In the genomic region with DNA sequence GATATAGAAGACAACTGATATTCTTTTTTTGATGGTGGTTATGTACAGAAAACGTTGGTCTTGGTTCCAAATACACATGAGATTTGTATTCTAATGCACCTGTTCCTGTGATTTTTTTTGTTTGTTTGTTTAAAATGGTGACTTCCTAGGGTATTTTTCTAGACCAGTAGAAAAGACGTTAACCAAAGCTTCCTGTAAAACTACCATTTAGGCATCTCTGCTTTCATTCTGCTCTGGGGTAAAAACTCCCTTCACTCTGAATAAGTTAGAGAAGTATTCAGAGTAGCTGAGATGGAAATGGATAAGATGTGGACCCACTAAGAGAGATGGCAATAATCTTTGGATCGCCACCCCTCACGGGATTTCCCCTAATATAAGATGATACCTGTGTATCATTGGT, we compare ENCODE assay signal across 29 cellular contexts.
DNase-seq lines count a peak whose midpoint lies in the region; ATAC-seq and TF ChIP-seq lines count a peak whose summit lies in the region.
"Had no signal": no experiment of that assay in that cellular context is flagged by ENCODE, and none has a peak within 500 bp of the region (broad histone marks: within the 10 kb centered on the region; RNA-seq: fewer than 3 reads in every experiment).

No MANE protein-coding gene starts in this region.

- no peak overlapping the region for H3K9ac ChIP-seq in neural progenitor cell

- no peak overlapping the region for H3K4me3 ChIP-seq in CD4-positive, CD25-positive, alpha-beta regulatory T cell (ENCODE audit: low read depth, low read length)
- H3K4me3 ChIP-seq in GM12865 (ENCODE audit: low read depth, low read length) (no peak overlapping the region), neural progenitor cell (no peak overlapping the region), tibial artery (no peak overlapping the region)
- H3K4me3 ChIP-seq: GM23338, MG63, mucosa of descending colon, suprapubic skin, uterus had no signal

- no peak for TF ChIP-seq CTCF in GM12865 (IDR thresholded peaks at IDR 0.05; ENCODE audit: insufficient read depth, low read depth, low read length, missing control alignments)
- no peak for TF ChIP-seq CTCF in neural progenitor cell (IDR thresholded peaks at IDR 0.05)
- no peak for TF ChIP-seq CTCF in tibial artery (IDR thresholded peaks at IDR 0.05)

- no peak overlapping the region for H3K4me2 ChIP-seq in neural progenitor cell
- H3K4me2 ChIP-seq: GM23338 had no signal

- H3K27me3 Mint-ChIP-seq in CD4-positive, CD25-positive, alpha-beta regulatory T cell, result no peaks in the 10 kb centered on the region
- H3K27me3 Mint-ChIP-seq in activated naive CD8-positive, alpha-beta T cell treated with anti-CD3 and anti-CD28 coated beads for 36 hours, result no peaks in the 10 kb centered on the region
- peaks cover 2% of the 10 kb centered on the region for H3K27me3 Mint-ChIP-seq in neural progenitor cell (ENCODE audit: insufficient read depth, low read depth)

- no peaks in the 10 kb centered on the region for H4K20me1 ChIP-seq in neural progenitor cell (ENCODE audit: low read depth)

- no peaks in the 10 kb centered on the region for H3K27me3 ChIP-seq in CD4-positive, CD25-positive, alpha-beta regulatory T cell (ENCODE audit: control insufficient read depth, insufficient read depth, low read length)
- H3K27me3 ChIP-seq in neural progenitor cell (no peaks in the 10 kb centered on the region), tibial artery (no peaks in the 10 kb centered on the region)
- H3K27me3 ChIP-seq: MG63, suprapubic skin, uterus had no signal

- no peaks in the 10 kb centered on the region for H3K36me3 ChIP-seq in CD4-positive, CD25-positive, alpha-beta regulatory T cell (ENCODE audit: control insufficient read depth, insufficient read depth, low read length)
- no peaks in the 10 kb centered on the region for H3K36me3 ChIP-seq in neural progenitor cell
- H3K36me3 ChIP-seq in tibial artery, result no peaks in the 10 kb centered on the region
- H3K36me3 ChIP-seq: MG63, suprapubic skin, uterus had no signal

- H3F3A ChIP-seq in neural progenitor cell (ENCODE audit: low read depth), result peaks cover 15% of the 10 kb centered on the region

- H3K27ac Mint-ChIP-seq in CD4-positive, CD25-positive, alpha-beta regulatory T cell, result peak overlapping the region; percentile 43 to 96 (median 62)
- peak overlapping the region; percentile 29 for H3K27ac Mint-ChIP-seq in activated naive CD8-positive, alpha-beta T cell treated with anti-CD3 and anti-CD28 coated beads for 36 hours
- H3K27ac Mint-ChIP-seq in neural progenitor cell, result peak overlapping the region; percentile 71
- H3K27ac Mint-ChIP-seq: GM23338, HFFc6 had no signal

- H3K9me3 ChIP-seq in CD4-positive, CD25-positive, alpha-beta regulatory T cell (ENCODE audit: control insufficient read depth in 2 of 2, low read length in 2 of 2), result no peaks in the 10 kb centered on the region
- H3K9me3 ChIP-seq in neural progenitor cell (ENCODE audit: low read depth), result no peaks in the 10 kb centered on the region
- H3K9me3 ChIP-seq in tibial artery, result no peaks in the 10 kb centered on the region
- H3K9me3 ChIP-seq: MG63, mucosa of descending colon, suprapubic skin, uterus had no signal

- ATAC-seq in CD4-positive, CD25-positive, alpha-beta regulatory T cell (ENCODE audit: low read depth in 2 of 2), result no peak
- no peak for ATAC-seq in HG02852 (IDR thresholded peaks at IDR 0.05; ENCODE audit: unreplicated experiment)
- ATAC-seq: activated CD4-positive, CD25-positive, alpha-beta regulatory T cell treated with anti-CD3 and anti-CD28 coated beads, Interleukin-2, amount 50 U/mL, for 24 hours; stimulated activated effector memory CD8-positive, alpha-beta T cell treated with anti-CD3 and anti-CD28 coated beads, Interleukin-12 subunit alpha, Interleukin-12 subunit beta, amount 100 ng/mL, for 72 hours had no signal

- no peak for DNase-seq in CD4-positive, CD25-positive, alpha-beta regulatory T cell
- DNase-seq in GM12865 (ENCODE audit: low read depth) (peak; percentile 34), neural progenitor cell (ENCODE audit: low spot score) (no peak), NCI-H2196 treated with DMSO at 0.1 percent for 48 hours (lab: John Stamatoyannopoulos, UW; ENCODE audit: unreplicated experiment) (no peak), tibial artery (no peak)
- DNase-seq in activated naive CD8-positive, alpha-beta T cell treated with anti-CD3 and anti-CD28 coated beads for 36 hours, result no peak
- DNase-seq: activated CD8-positive, alpha-beta memory T cell treated with anti-CD3 and anti-CD28 coated beads for 24 hours; activated naive CD4-positive, alpha-beta T cell treated with anti-CD3 and anti-CD28 coated beads, Interleukin-2, amount 10 ng/mL, durations not matched to agents 7 days and 5 days; activated T-cell treated with anti-CD3 and anti-CD28 coated beads, Interleukin-2, amount 50 U/mL, for 4 hours; central memory CD4-positive, alpha-beta T cell; EL; HFFc6; kidney; MG63; NCI-H1436; NCI-H2107; NCI-H446 treated with DMSO at 0.1 percent for 48 hours; nucleus accumbens; OCI-M1; small intestine; stimulated activated CD4-positive, alpha-beta T cell treated with anti-CD3 and anti-CD28 coated beads, Interleukin-2, amount 100 ng/mL, for 24 hours; T1000; uterus had no signal

- no peak overlapping the region for H2AFZ ChIP-seq in neural progenitor cell (replicated peaks)

- no peak overlapping the region for H3K27ac ChIP-seq in CD4-positive, CD25-positive, alpha-beta regulatory T cell (ENCODE audit: insufficient read depth, low read length, poor library complexity, severe bottlenecking)
- H3K27ac ChIP-seq in neural progenitor cell, result no peak overlapping the region
- peak overlapping the region in 1 of 2 donors; percentile 68 for H3K27ac ChIP-seq in tibial artery

- peaks cover 18 to 60% (median 32%) of the 10 kb centered on the region in 4 donors for H3K4me1 Mint-ChIP-seq in CD4-positive, CD25-positive, alpha-beta regulatory T cell
- H3K4me1 Mint-ChIP-seq in activated naive CD8-positive, alpha-beta T cell treated with anti-CD3 and anti-CD28 coated beads for 36 hours, result peaks cover 48% of the 10 kb centered on the region
- peaks cover 23% of the 10 kb centered on the region for H3K4me1 Mint-ChIP-seq in neural progenitor cell

- no peaks in the 10 kb centered on the region for H3K36me3 Mint-ChIP-seq in CD4-positive, CD25-positive, alpha-beta regulatory T cell
- H3K36me3 Mint-ChIP-seq in activated naive CD8-positive, alpha-beta T cell treated with anti-CD3 and anti-CD28 coated beads for 36 hours, result peaks cover 6% of the 10 kb centered on the region
- H3K36me3 Mint-ChIP-seq in neural progenitor cell, result no peaks in the 10 kb centered on the region
- H3K36me3 Mint-ChIP-seq: stimulated activated effector memory CD8-positive, alpha-beta T cell treated with anti-CD3 and anti-CD28 coated beads, Interleukin-12 subunit alpha, Interleukin-12 subunit beta, amount 100 ng/mL, for 72 hours had no signal

- H3K79me2 ChIP-seq in neural progenitor cell (ENCODE audit: low read depth), result no peaks in the 10 kb centered on the region

- H3K9me3 Mint-ChIP-seq in CD4-positive, CD25-positive, alpha-beta regulatory T cell, result peaks cover 0 to 2% (median 0%) of the 10 kb centered on the region in 7 donors
- peaks cover 7% of the 10 kb centered on the region for H3K9me3 Mint-ChIP-seq in activated naive CD8-positive, alpha-beta T cell treated with anti-CD3 and anti-CD28 coated beads for 36 hours
- H3K9me3 Mint-ChIP-seq in neural progenitor cell, result peaks cover 13% of the 10 kb centered on the region
- H3K9me3 Mint-ChIP-seq: activated T-cell treated with anti-CD3 and anti-CD28 coated beads, Interleukin-2, amount 50 U/mL, for 4 hours; stimulated activated effector memory CD8-positive, alpha-beta T cell treated with anti-CD3 and anti-CD28 coated beads, Interleukin-12 subunit alpha, Interleukin-12 subunit beta, amount 100 ng/mL, for 72 hours had no signal

- peak overlapping the region in 1 of 4 donors; percentile 5 for H3K4me3 Mint-ChIP-seq in CD4-positive, CD25-positive, alpha-beta regulatory T cell
- no peak overlapping the region for H3K4me3 Mint-ChIP-seq in activated naive CD8-positive, alpha-beta T cell treated with anti-CD3 and anti-CD28 coated beads for 36 hours
- H3K4me3 Mint-ChIP-seq in neural progenitor cell, result no peak overlapping the region
- H3K4me3 Mint-ChIP-seq: activated naive CD4-positive, alpha-beta T cell treated with anti-CD3 and anti-CD28 coated beads, Interleukin-2, amount 10 ng/mL, durations not matched to agents 7 days and 5 days; GM23338 had no signal

- intact Hi-C loops in tibial artery (cut with DNase I; ENCODE audit: low total_unique reads), result loop anchor here (5.0 kb wide), 2 partner anchors 351 to 411 kb away; no protein-coding TSS in a partner anchor

- H3K4me1 ChIP-seq in CD4-positive, CD25-positive, alpha-beta regulatory T cell (ENCODE audit: control insufficient read depth, insufficient read depth, low read length, poor library complexity, severe bottlenecking), result peaks cover 25% of the 10 kb centered on the region
- H3K4me1 ChIP-seq in neural progenitor cell (peaks cover 13% of the 10 kb centered on the region), tibial artery (peaks cover 0 to 33% (median 12%) of the 10 kb centered on the region in 4 donors)
- H3K4me1 ChIP-seq: uterus had no signal
